Comparison of ENCODE assay signal across 3 cellular contexts in genomic region chr5:74007193-74007592, GRCh38.
"Had no signal": no experiment of that assay in that cellular context is flagged by ENCODE, and none has a peak within 500 bp of the region (broad histone marks: within the 10 kb centered on the region; RNA-seq: fewer than 3 reads in every experiment).

No MANE protein-coding gene starts in this region.

- H3K4me3 ChIP-seq: GM12878 had no signal

- DNase-seq: GDM1, GF-D8 had no signal

- ATAC-seq: GM12878 had no signal
